ENCODE assay signal across 13 cellular contexts in genomic region chr6:123127807-123128206, GRCh38.
"Had no signal": no experiment of that assay in that cellular context is flagged by ENCODE, and none has a peak within 500 bp of the region (broad histone marks: within the 10 kb centered on the region; RNA-seq: fewer than 3 reads in every experiment).

No MANE protein-coding gene starts in this region.

- H3K27ac ChIP-seq: cardiac muscle cell, thyroid gland had no signal

- H3K4me3 Mint-ChIP-seq: activated CD8-positive, alpha-beta T cell treated with anti-CD3 and anti-CD28 coated beads for 36 hours; activated T-helper 1 cell treated with anti-CD3 and anti-CD28 coated beads, Interleukin-12 subunit alpha, Interleukin-12 subunit beta, Interleukin-2, Interleukin-4 antibody, amounts not matched to agents 30 ng/mL and 10 ng/mL and 1 ng/mL, durations not matched to agents 14 hours and 24 hours and 36 hours; naive B cell; stimulated activated effector memory CD8-positive, alpha-beta T cell treated with anti-CD3 and anti-CD28 coated beads, Interleukin-12 subunit alpha, Interleukin-12 subunit beta, amount 100 ng/mL, for 72 hours had no signal

- H3K36me3 Mint-ChIP-seq: naive B cell; stimulated activated effector memory CD8-positive, alpha-beta T cell treated with anti-CD3 and anti-CD28 coated beads, Interleukin-12 subunit alpha, Interleukin-12 subunit beta, amount 100 ng/mL, for 72 hours had no signal

- H3K4me1 Mint-ChIP-seq: naive B cell; stimulated activated effector memory CD8-positive, alpha-beta T cell treated with anti-CD3 and anti-CD28 coated beads, Interleukin-12 subunit alpha, Interleukin-12 subunit beta, amount 100 ng/mL, for 72 hours had no signal

- DNase-seq: activated CD8-positive, alpha-beta memory T cell treated with anti-CD3 and anti-CD28 coated beads, Interleukin-2, amount 50 U/mL, for 48 hours; activated CD8-positive, alpha-beta T cell treated with anti-CD3 and anti-CD28 coated beads for 36 hours; activated naive CD4-positive, alpha-beta T cell; aorta; foreskin melanocyte; head of caudate nucleus; naive B cell; right cardiac atrium; small intestine; thyroid gland had no signal

- ATAC-seq: activated CD8-positive, alpha-beta T cell treated with anti-CD3 and anti-CD28 coated beads for 36 hours; right cardiac atrium; stimulated activated effector memory CD8-positive, alpha-beta T cell treated with anti-CD3 and anti-CD28 coated beads, Interleukin-12 subunit alpha, Interleukin-12 subunit beta, amount 100 ng/mL, for 72 hours had no signal

- H3K4me1 ChIP-seq: thyroid gland had no signal

- H3K27me3 Mint-ChIP-seq: activated CD8-positive, alpha-beta T cell treated with anti-CD3 and anti-CD28 coated beads for 36 hours; naive B cell had no signal

- H3K4me3 ChIP-seq: cardiac muscle cell, thyroid gland had no signal

- H3K9me3 Mint-ChIP-seq: activated CD8-positive, alpha-beta T cell treated with anti-CD3 and anti-CD28 coated beads for 36 hours had no signal

- H3K36me3 ChIP-seq: cardiac muscle cell, thyroid gland had no signal

- H3K27ac Mint-ChIP-seq: activated CD8-positive, alpha-beta T cell treated with anti-CD3 and anti-CD28 coated beads for 36 hours; activated T-helper 1 cell treated with anti-CD3 and anti-CD28 coated beads, Interleukin-12 subunit alpha, Interleukin-12 subunit beta, Interleukin-2, Interleukin-4 antibody, amounts not matched to agents 30 ng/mL and 10 ng/mL and 1 ng/mL, durations not matched to agents 14 hours and 24 hours and 36 hours; naive B cell; stimulated activated effector memory CD8-positive, alpha-beta T cell treated with anti-CD3 and anti-CD28 coated beads, Interleukin-12 subunit alpha, Interleukin-12 subunit beta, amount 100 ng/mL, for 72 hours had no signal

- H3K27me3 ChIP-seq: cardiac muscle cell, thyroid gland had no signal

- H3K9me3 ChIP-seq: thyroid gland had no signal
